In genomic region chrX:49172280-49172780, GRCh38 we compare ENCODE assay signal across 8 cellular contexts. TPM values are rescaled to one million over a fixed set of nuclear protein-coding genes. Genes with fewer than 3 reads are reported as not detected.
DNase-seq lines count a peak whose midpoint lies in the region; ATAC-seq, FAIRE-seq and TF ChIP-seq lines count a peak whose summit lies in the region.

No MANE protein-coding gene starts in this region.

- peak; percentile 68 for DNase-seq in AG08396 (ENCODE audit: low spot score)
- no peak for DNase-seq in NT2/D1 (ENCODE audit: low read depth, low spot score)
- DNase-seq in activated T-cell treated with anti-CD3 and anti-CD28 coated beads, Interleukin-2, amount 50 U/mL, for 4 hours, result peak; percentile 63
- peak; percentile 59 for DNase-seq in fibroblast of mammary gland (ENCODE audit: low read depth)
- no peak for DNase-seq in omental fat pad (ENCODE audit: low spot score)
- peak; percentile 59 for DNase-seq in urothelium cell line (ENCODE audit: low spot score)

- H3K36me3 Mint-ChIP-seq in activated T-cell treated with anti-CD3 and anti-CD28 coated beads, Interleukin-2, amount 50 U/mL, for 4 hours (ENCODE audit: insufficient read depth), result peaks cover 7% of the 10 kb centered on the region

- H3K9me3 ChIP-seq in NT2/D1 (ENCODE audit: insufficient read depth, low read length), result no peaks in the 10 kb centered on the region

- TF ChIP-seq CTCF in fibroblast of mammary gland (conservative IDR thresholded peaks at IDR 0.05; ENCODE audit: control insufficient read depth, insufficient read depth, low read depth, low read length), result no peak
- TF ChIP-seq CTCF in omental fat pad (IDR thresholded peaks at IDR 0.05), result no peak

- peak overlapping the region; percentile 79 for H3K9ac ChIP-seq in NT2/D1 (ENCODE audit: insufficient read length, low read depth)

- peaks cover 28% of the 10 kb centered on the region for H3K4me1 Mint-ChIP-seq in activated T-cell treated with anti-CD3 and anti-CD28 coated beads, Interleukin-2, amount 50 U/mL, for 4 hours (ENCODE audit: low read depth)

- peak overlapping the region; percentile 62 for H3K4me3 ChIP-seq in NT2/D1 (ENCODE audit: insufficient read length, low read depth)
- H3K4me3 ChIP-seq in fibroblast of mammary gland (ENCODE audit: control insufficient read depth, low read depth, low read length), result peak overlapping the region; percentile 70

- H3K4me3 Mint-ChIP-seq in activated T-cell treated with anti-CD3 and anti-CD28 coated beads, Interleukin-2, amount 50 U/mL, for 4 hours, result peak overlapping the region; percentile 88

- no peak for FAIRE-seq in urothelium cell line (lab: Jason Lieb, UNC)

- no peaks in the 10 kb centered on the region for H3K4me1 ChIP-seq in NT2/D1 (ENCODE audit: insufficient read depth, insufficient read length)

- H3K36me3 ChIP-seq in NT2/D1 (ENCODE audit: insufficient read depth, insufficient read length, low read length), result peaks cover 37% of the 10 kb centered on the region

- no peaks in the 10 kb centered on the region for H3K27me3 ChIP-seq in NT2/D1 (ENCODE audit: insufficient read depth, insufficient read length)

- no peaks in the 10 kb centered on the region for H3K9me3 Mint-ChIP-seq in activated T-cell treated with anti-CD3 and anti-CD28 coated beads, Interleukin-2, amount 50 U/mL, for 4 hours

- ATAC-seq in GM19025 (IDR thresholded peaks at IDR 0.05; ENCODE audit: low read depth, unreplicated experiment) (peak; percentile 71), HG03342 (IDR thresholded peaks at IDR 0.05; ENCODE audit: unreplicated experiment) (peak; percentile 76), omental fat pad (ENCODE audit: low FRiP score) (peak; percentile 69)
- peak; percentile 73 to 85 for ATAC-seq in activated T-cell treated with anti-CD3 and anti-CD28 coated beads, Interleukin-2, amount 50 U/mL, for 4 hours

- no peaks in the 10 kb centered on the region for H3K27me3 Mint-ChIP-seq in activated T-cell treated with anti-CD3 and anti-CD28 coated beads, Interleukin-2, amount 50 U/mL, for 4 hours (ENCODE audit: low read depth)

RNA-seq across cellular contexts. Expression of gene PLP2, which starts 0.6 kb away (rescaled TPM):
- total RNA-seq in activated T-cell treated with anti-CD3 and anti-CD28 coated beads, Interleukin-2, amount 50 U/mL, for 4 hours, result 100 to 1,000 TPM; 111 to 134 (median 126) TPM
- 10 to 100 TPM; 26.3 to 48.0 (median 38.3) TPM for total RNA-seq in omental fat pad

RNA-seq across cellular contexts. Expression of gene MAGIX, which starts 9.8 kb away (rescaled TPM):
- 1 to 10 TPM in 1 of 3 donors, under 1 TPM in 2; 0.81 to 1.6 (median 0.84) TPM for total RNA-seq in activated T-cell treated with anti-CD3 and anti-CD28 coated beads, Interleukin-2, amount 50 U/mL, for 4 hours
- total RNA-seq in omental fat pad, result 1 to 10 TPM; 1.1 to 7.3 (median 3.3) TPM

RNA-seq across cellular contexts. Expression of gene PRICKLE3, which starts 13.8 kb away (rescaled TPM):
- total RNA-seq in activated T-cell treated with anti-CD3 and anti-CD28 coated beads, Interleukin-2, amount 50 U/mL, for 4 hours, result 10 to 100 TPM in 2 of 3 donors, 1 to 10 TPM in 1; 9.2 to 11.7 (median 10.3) TPM
- 10 to 100 TPM in 2 of 4 donors, 1 to 10 TPM in 2; 5.1 to 28.1 (median 11.9) TPM for total RNA-seq in omental fat pad

RNA-seq across cellular contexts. Expression of gene SYP, which starts 27.7 kb away (rescaled TPM):
- 1 to 10 TPM; 3.1 to 5.3 (median 3.8) TPM for total RNA-seq in activated T-cell treated with anti-CD3 and anti-CD28 coated beads, Interleukin-2, amount 50 U/mL, for 4 hours
- total RNA-seq in omental fat pad, result 1 to 10 TPM in 3 of 4 donors, under 1 TPM in 1; 0.46 to 3.3 (median 2.2) TPM

RNA-seq across cellular contexts. Expression of gene GPKOW, which starts 48.8 kb away (rescaled TPM):
- 10 to 100 TPM; 21.2 to 28.4 (median 24.6) TPM for total RNA-seq in activated T-cell treated with anti-CD3 and anti-CD28 coated beads, Interleukin-2, amount 50 U/mL, for 4 hours
- total RNA-seq in omental fat pad, result 10 to 100 TPM; 16.0 to 30.9 (median 19.6) TPM

Comparison
In these comparisons a context has a peak if more than half of its experiments do, and no peak if none do; other contexts are left out.
1. DNase-seq: peak in AG08396 (single experiment), activated T-cell treated with anti-CD3 and anti-CD28 coated beads, Interleukin-2, amount 50 U/mL, for 4 hours (single experiment), fibroblast of mammary gland (single experiment) and urothelium cell line (single experiment); none in NT2/D1 (single experiment) and omental fat pad (single experiment).
2. Peak in every context shown above with its lines, with median percentiles within 50 percentile points of each other: ATAC-seq.